15 cellular contexts compared by ENCODE assay signal in the genomic region with DNA sequence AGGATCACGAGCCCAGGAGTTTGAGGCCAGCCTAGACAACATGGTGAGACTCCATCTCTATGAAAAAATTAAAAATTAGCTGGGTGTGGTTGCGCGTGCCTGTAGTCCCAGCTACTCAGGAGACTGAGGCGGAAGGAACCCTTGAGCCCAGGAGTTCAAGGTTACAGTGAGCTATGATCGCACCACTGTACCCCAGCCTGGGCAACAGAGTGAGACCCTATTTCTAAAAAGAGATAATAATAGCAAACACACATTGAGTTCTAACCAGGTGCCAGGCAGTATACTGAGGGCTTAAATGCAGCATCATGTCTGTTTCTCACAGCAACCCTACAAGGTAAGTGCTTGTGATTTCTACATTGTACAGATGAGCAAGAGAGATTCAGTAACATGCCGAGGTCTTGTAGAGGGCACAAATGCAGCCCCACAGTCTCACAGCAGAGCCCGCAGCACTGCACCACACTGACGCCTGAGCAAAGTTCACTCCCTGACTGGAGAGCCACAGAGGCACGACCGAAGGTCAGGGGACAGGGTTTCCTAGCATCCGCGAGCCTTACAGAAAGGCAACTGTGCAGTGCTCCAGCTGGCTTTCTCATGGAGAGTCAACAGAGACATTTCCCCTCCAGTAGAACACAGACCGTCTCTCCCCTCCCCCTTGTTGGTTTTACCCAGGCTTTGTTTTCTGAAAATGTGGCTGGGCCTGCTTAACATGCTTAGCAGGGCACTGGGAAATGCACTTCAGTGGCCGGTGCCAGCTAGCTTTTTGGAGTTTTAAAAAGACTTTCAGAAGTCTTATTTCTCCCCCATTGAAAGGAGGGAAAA. TPM values are rescaled to one million over a fixed set of nuclear protein-coding genes. Genes with fewer than 3 reads are reported as not detected.
DNase-seq lines count a peak whose midpoint lies in the region; ATAC-seq and TF ChIP-seq lines count a peak whose summit lies in the region.
"Had no signal": no experiment of that assay in that cellular context is flagged by ENCODE, and none has a peak within 500 bp of the region (broad histone marks: within the 10 kb centered on the region; RNA-seq: fewer than 3 reads in every experiment).

No MANE protein-coding gene starts in this region.

- H3K4me3 ChIP-seq in dorsolateral prefrontal cortex (peak overlapping the region in 46 of 59 donors; percentile 2 to 57 (median 24)), mesodermal cell (ENCODE audit: extremely low read depth, insufficient read depth, low read length, poor library complexity, severe bottlenecking) (no peak overlapping the region), transverse colon (no peak overlapping the region)
- H3K4me3 ChIP-seq: sigmoid colon had no signal

- peak in 1 of 56 donors; percentile 10 for TF ChIP-seq CTCF in dorsolateral prefrontal cortex (IDR thresholded peaks at IDR 0.05 in 54 of 56, conservative IDR thresholded peaks at IDR 0.05 in 2 of 56; ENCODE audit: low read depth in 1 of 56, partially characterized antibody in 56 of 56)
- no peak for TF ChIP-seq CTCF in transverse colon (IDR thresholded peaks at IDR 0.05)

- no peaks in the 10 kb centered on the region for H3K9me3 ChIP-seq in mesodermal cell (ENCODE audit: control insufficient read depth, low read length)
- H3K9me3 ChIP-seq in transverse colon: no peaks in the 10 kb centered on the region
- H3K9me3 ChIP-seq: sigmoid colon had no signal

- H3K27ac Mint-ChIP-seq in activated T-cell treated with anti-CD3 and anti-CD28 coated beads, Interleukin-2, amount 50 U/mL, for 72 hours: peak overlapping the region; percentile 65
- no peak overlapping the region for H3K27ac Mint-ChIP-seq in activated naive CD4-positive, alpha-beta T cell treated with anti-CD3 and anti-CD28 coated beads, Interleukin-2, amount 10 ng/mL, durations not matched to agents 7 days and 5 days
- H3K27ac Mint-ChIP-seq: activated naive CD8-positive, alpha-beta T cell treated with anti-CD3 and anti-CD28 coated beads, Interleukin-2, amount 50 U/mL, for 24 hours had no signal

- H3K36me3 ChIP-seq in mesodermal cell (ENCODE audit: control insufficient read depth, insufficient read depth, low read length) (peaks cover 69% of the 10 kb centered on the region), transverse colon (peaks cover 0 to 6% (median 0%) of the 10 kb centered on the region in 4 donors)

- no peak for DNase-seq in activated T-cell treated with anti-CD3 and anti-CD28 coated beads, Interleukin-2, amount 50 U/mL, for 72 hours
- DNase-seq in activated T-cell treated with anti-CD3 and anti-CD28 coated beads, Interleukin-2, amount 50 U/mL, for 1 hour: no peak
- DNase-seq in dorsolateral prefrontal cortex (peak in 4 of 10 donors; percentile 40 to 51 (median 48)), transverse colon (peak; percentile 44), SHP77 treated with DMSO at 0.1 percent for 48 hours (lab: John Stamatoyannopoulos, UW) (no peak)
- no peak for DNase-seq in activated naive CD4-positive, alpha-beta T cell treated with anti-CD3 and anti-CD28 coated beads, Interleukin-2, amount 10 ng/mL, durations not matched to agents 7 days and 5 days
- DNase-seq: activated naive CD8-positive, alpha-beta T cell treated with anti-CD3 and anti-CD28 coated beads, Interleukin-2, amount 50 U/mL, for 24 hours; GDM1; KBM-7; NCI-H524; sigmoid colon; SW 1271 had no signal

- peaks cover 17 to 21% of the 10 kb centered on the region in 2 donors for H3K36me3 Mint-ChIP-seq in activated T-cell treated with anti-CD3 and anti-CD28 coated beads, Interleukin-2, amount 50 U/mL, for 72 hours (ENCODE audit: insufficient read depth in 2 of 2)
- H3K36me3 Mint-ChIP-seq in activated naive CD4-positive, alpha-beta T cell treated with anti-CD3 and anti-CD28 coated beads, Interleukin-2, amount 10 ng/mL, durations not matched to agents 7 days and 5 days: peaks cover 32% of the 10 kb centered on the region

- TF ChIP-seq POLR2A in transverse colon (IDR thresholded peaks at IDR 0.05): no peak

- peaks cover 33% of the 10 kb centered on the region for H3K4me1 Mint-ChIP-seq in activated T-cell treated with anti-CD3 and anti-CD28 coated beads, Interleukin-2, amount 50 U/mL, for 72 hours (ENCODE audit: low read depth)
- H3K4me1 Mint-ChIP-seq in activated naive CD4-positive, alpha-beta T cell treated with anti-CD3 and anti-CD28 coated beads, Interleukin-2, amount 10 ng/mL, durations not matched to agents 7 days and 5 days: peaks cover 8% of the 10 kb centered on the region

- H3K27me3 ChIP-seq in dorsolateral prefrontal cortex (no peaks in the 10 kb centered on the region), transverse colon (no peaks in the 10 kb centered on the region)
- H3K27me3 ChIP-seq: sigmoid colon had no signal

- H3K4me3 Mint-ChIP-seq in activated T-cell treated with anti-CD3 and anti-CD28 coated beads, Interleukin-2, amount 50 U/mL, for 72 hours: no peak overlapping the region
- H3K4me3 Mint-ChIP-seq in activated naive CD4-positive, alpha-beta T cell treated with anti-CD3 and anti-CD28 coated beads, Interleukin-2, amount 10 ng/mL, durations not matched to agents 7 days and 5 days: no peak overlapping the region
- H3K4me3 Mint-ChIP-seq: activated naive CD8-positive, alpha-beta T cell treated with anti-CD3 and anti-CD28 coated beads, Interleukin-2, amount 50 U/mL, for 24 hours had no signal

- 81 to 88% methylated on average over 10 of the region's 14 CpGs for WGBS in mesodermal cell (ENCODE audit: insufficient coverage in 2 of 2), 2 experiments
- 69 to 82% methylated on average over 6 to 14 of the region's 14 CpGs for WGBS in transverse colon (ENCODE audit: low coverage in 1 of 2), 2 donors

- H3K27me3 Mint-ChIP-seq in activated T-cell treated with anti-CD3 and anti-CD28 coated beads, Interleukin-2, amount 50 U/mL, for 72 hours (ENCODE audit: low read depth): no peaks in the 10 kb centered on the region
- no peaks in the 10 kb centered on the region for H3K27me3 Mint-ChIP-seq in activated naive CD4-positive, alpha-beta T cell treated with anti-CD3 and anti-CD28 coated beads, Interleukin-2, amount 10 ng/mL, durations not matched to agents 7 days and 5 days
- H3K27me3 Mint-ChIP-seq: activated naive CD8-positive, alpha-beta T cell treated with anti-CD3 and anti-CD28 coated beads, Interleukin-2, amount 50 U/mL, for 24 hours had no signal

- ATAC-seq in activated T-cell treated with anti-CD3 and anti-CD28 coated beads, Interleukin-2, amount 50 U/mL, for 72 hours (replicated peaks in 1 of 2): no peak
- no peak for ATAC-seq in GM18519 (IDR thresholded peaks at IDR 0.05; ENCODE audit: low FRiP score, unreplicated experiment)
- ATAC-seq: activated naive CD8-positive, alpha-beta T cell treated with anti-CD3 and anti-CD28 coated beads, Interleukin-2, amount 50 U/mL, for 24 hours had no signal

- intact Hi-C loops in dorsolateral prefrontal cortex (cut with DNase I): no loop called here
- intact Hi-C loops in transverse colon (cut with DNase I; ENCODE audit: low total_unique reads): no loop called here

- H3K27ac ChIP-seq in dorsolateral prefrontal cortex (peak overlapping the region in 55 of 59 donors; percentile 17 to 86 (median 64)), mesodermal cell (ENCODE audit: low read depth, low read length, severe bottlenecking) (peak overlapping the region; percentile 69), transverse colon (no peak overlapping the region)
- H3K27ac ChIP-seq: epithelial cell of prostate, sigmoid colon had no signal

- H3K9me3 Mint-ChIP-seq in activated T-cell treated with anti-CD3 and anti-CD28 coated beads, Interleukin-2, amount 50 U/mL, for 72 hours: no peaks in the 10 kb centered on the region
- no peaks in the 10 kb centered on the region for H3K9me3 Mint-ChIP-seq in activated naive CD4-positive, alpha-beta T cell treated with anti-CD3 and anti-CD28 coated beads, Interleukin-2, amount 10 ng/mL, durations not matched to agents 7 days and 5 days
- H3K9me3 Mint-ChIP-seq: activated naive CD8-positive, alpha-beta T cell treated with anti-CD3 and anti-CD28 coated beads, Interleukin-2, amount 50 U/mL, for 24 hours had no signal

- in situ Hi-C loops in transverse colon (cut with MboI; ENCODE audit: low pct_ligation_motif_present in 1 of 4, low pct_unique_long_range_greater_than_20kb in 1 of 4, low sequenced_read_pairs in 3 of 4): loop anchor here in 2 of 4 donors (5.0 to 25.0 kb wide), 2 partner anchors 128 to 148 kb away; a partner anchor contains a TSS

- TF ChIP-seq EP300 in transverse colon (IDR thresholded peaks at IDR 0.05; ENCODE audit: low read depth): no peak

- CTCF ChIA-PET in activated naive CD4-positive, alpha-beta T cell treated with anti-CD3 and anti-CD28 coated beads, Interleukin-2, amount 10 ng/mL, durations not matched to agents 7 days and 5 days (lab: Charles Lee): interaction anchor here (2.1 kb wide), 1 partner anchor 7 kb away, joined by 13 read pairs; no protein-coding TSS in a partner anchor

- H3K4me1 ChIP-seq in mesodermal cell (ENCODE audit: control insufficient read depth, insufficient read depth, low read length, poor library complexity, severe bottlenecking) (no peaks in the 10 kb centered on the region), transverse colon (peaks cover 0 to 8% (median 2%) of the 10 kb centered on the region in 4 donors)
- H3K4me1 ChIP-seq: sigmoid colon had no signal

RNA-seq across cellular contexts. Expression of a gene that starts 36.5 kb away (rescaled TPM):
- 10 to 100 TPM in 1 of 2 donors, 1 to 10 TPM in 1; 8.8 to 12.2 TPM for total RNA-seq in activated T-cell treated with anti-CD3 and anti-CD28 coated beads, Interleukin-2, amount 50 U/mL, for 72 hours
- total RNA-seq in dorsolateral prefrontal cortex: 10 to 100 TPM in 17 of 120 experiments, 1 to 10 TPM in 103; 3.1 to 15.8 (median 7.4) TPM
- polyA plus RNA-seq in mesodermal cell (2013, experiment 1 of 2): 8.1 TPM
- 8.7 TPM for polyA plus RNA-seq in mesodermal cell (2013, experiment 2 of 2)
- total RNA-seq in transverse colon: 10 to 100 TPM; 13.1 to 66.7 (median 23.8) TPM

Comparison
In these comparisons a context has a peak if more than half of its experiments do, and no peak if none do; other contexts are left out.
1. H3K27ac ChIP-seq: peak in dorsolateral prefrontal cortex (55 of 59) and mesodermal cell (single experiment); none in transverse colon (0 of 4).
2. H3K4me3 ChIP-seq: peak in dorsolateral prefrontal cortex (46 of 59); none in mesodermal cell (single experiment) and transverse colon (0 of 4).